In the genomic region with DNA sequence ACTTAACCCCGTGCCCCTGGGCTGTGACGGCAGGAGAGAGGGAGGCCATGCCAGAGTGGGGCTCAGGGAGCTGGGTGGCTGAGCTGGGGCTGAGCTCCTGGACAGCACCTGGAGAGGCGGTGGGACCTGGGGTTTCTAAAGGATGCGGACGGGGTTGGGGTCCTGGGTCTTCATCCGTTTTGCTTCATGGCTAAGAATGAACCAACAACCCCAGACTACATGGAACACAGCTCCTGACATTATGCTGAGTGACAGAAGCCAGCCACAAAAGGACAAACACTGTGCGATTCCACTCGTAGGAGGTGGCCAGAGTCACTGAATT, we compare ENCODE assay signal across 10 cellular contexts.
A peak's percentile ranks its signal among the peaks of the same experiment; 100 is the strongest.
DNase-seq lines count a peak whose midpoint lies in the region; ATAC-seq and TF ChIP-seq lines count a peak whose summit lies in the region.
"Had no signal": no experiment of that assay in that cellular context is flagged by ENCODE, and none has a peak within 500 bp of the region (broad histone marks: within the 10 kb centered on the region; RNA-seq: fewer than 3 reads in every experiment).

No MANE protein-coding gene starts in this region.

- no peak for TF ChIP-seq CTCF in hepatocyte (IDR thresholded peaks at IDR 0.05; ENCODE audit: poor library complexity)
- TF ChIP-seq CTCF in gastrocnemius medialis (IDR thresholded peaks at IDR 0.05 in 4 of 5, conservative IDR thresholded peaks at IDR 0.05 in 1 of 5) = no peak

- POLR2A ChIA-PET in CD8-positive, alpha-beta memory T cell (lab: Charles Lee) = no interaction called here

- no peaks in the 10 kb centered on the region for H3K36me3 ChIP-seq in CD8-positive, alpha-beta memory T cell (ENCODE audit: insufficient read depth, low read length)
- H3K36me3 ChIP-seq in hepatocyte (replicated peaks; ENCODE audit: insufficient read depth, low read depth) (no peaks in the 10 kb centered on the region), gastrocnemius medialis (no peaks in the 10 kb centered on the region)

- H3K27ac ChIP-seq in CD8-positive, alpha-beta memory T cell (ENCODE audit: low read depth, low read length) = peak overlapping the region; percentile 3
- peak overlapping the region; percentile 91 for H3K27ac ChIP-seq in hepatocyte
- H3K27ac ChIP-seq in gastrocnemius medialis = peak overlapping the region; percentile 86 to 98 (median 92)

- H3K4me1 Mint-ChIP-seq in CD8-positive, alpha-beta memory T cell = peaks cover 21 to 48% (median 28%) of the 10 kb centered on the region in 3 donors
- peaks cover 32% of the 10 kb centered on the region for H3K4me1 Mint-ChIP-seq in T-helper 17 cell

- H3K4me2 ChIP-seq in hepatocyte = peak overlapping the region; percentile 67

- H3K27me3 Mint-ChIP-seq in CD8-positive, alpha-beta memory T cell = no peaks in the 10 kb centered on the region
- no peaks in the 10 kb centered on the region for H3K27me3 Mint-ChIP-seq in T-helper 17 cell

- no peak for TF ChIP-seq POLR2A in gastrocnemius medialis (IDR thresholded peaks at IDR 0.05)

- ATAC-seq in T-helper 17 cell = no peak
- no peak for ATAC-seq in gastrocnemius medialis
- no peak for ATAC-seq in HG03196 (IDR thresholded peaks at IDR 0.05; ENCODE audit: unreplicated experiment)
- no peak for ATAC-seq in HG02938 (IDR thresholded peaks at IDR 0.05; ENCODE audit: unreplicated experiment)

- H2AFZ ChIP-seq in hepatocyte = no peak overlapping the region

- H3K4me1 ChIP-seq in CD8-positive, alpha-beta memory T cell (ENCODE audit: insufficient read depth, low read length) = no peaks in the 10 kb centered on the region
- H3K4me1 ChIP-seq in hepatocyte (ENCODE audit: insufficient read depth) (peaks cover 70% of the 10 kb centered on the region), gastrocnemius medialis (peaks cover 64 to 72% of the 10 kb centered on the region in 2 donors)

- in situ Hi-C loops in gastrocnemius medialis (cut with MboI; ENCODE audit: low sequenced_read_pairs in 4 of 4) = loop anchor here in 1 of 4 donors (25.0 kb wide), 1 partner anchor 119 kb away; no protein-coding TSS in a partner anchor

- no peak overlapping the region for H3K4me3 Mint-ChIP-seq in CD8-positive, alpha-beta memory T cell
- H3K4me3 Mint-ChIP-seq in T-helper 17 cell = no peak overlapping the region

- no peaks in the 10 kb centered on the region for H3K9me2 ChIP-seq in hepatocyte (replicated peaks; ENCODE audit: insufficient read depth)

- intact Hi-C loops in gastrocnemius medialis (cut with DNase I; ENCODE audit: low total_unique reads) = no loop called here

- H3K9me3 ChIP-seq in CD8-positive, alpha-beta memory T cell (ENCODE audit: low read length) = no peaks in the 10 kb centered on the region
- H3K9me3 ChIP-seq in T-helper 17 cell (ENCODE audit: control insufficient read depth, low read length, poor library complexity, severe bottlenecking) = no peaks in the 10 kb centered on the region
- H3K9me3 ChIP-seq in hepatocyte (ENCODE audit: low read depth) = no peaks in the 10 kb centered on the region
- H3K9me3 ChIP-seq in gastrocnemius medialis = no peaks in the 10 kb centered on the region

- H3K27ac Mint-ChIP-seq in CD8-positive, alpha-beta memory T cell = peak overlapping the region in 1 of 8 donors; percentile 8
- H3K27ac Mint-ChIP-seq in T-helper 17 cell = peak overlapping the region; percentile 62

- CTCF ChIA-PET in CD8-positive, alpha-beta memory T cell (lab: Charles Lee) = no interaction called here

- peaks cover 72% of the 10 kb centered on the region for H4K20me1 ChIP-seq in hepatocyte (ENCODE audit: insufficient read depth, poor library complexity, severe bottlenecking)

- H3K36me3 Mint-ChIP-seq in CD8-positive, alpha-beta memory T cell = peaks cover 0 to 4% (median 3%) of the 10 kb centered on the region in 3 donors
- H3K36me3 Mint-ChIP-seq in T-helper 17 cell (ENCODE audit: low read depth) = peaks cover 6% of the 10 kb centered on the region

- H3K9me3 Mint-ChIP-seq in CD8-positive, alpha-beta memory T cell = no peaks in the 10 kb centered on the region

- WGBS in hepatocyte (ENCODE audit: low lambda C conversion rate, missing lambda C conversion rate) = 58% methylated on average over 8 of the region's 8 CpGs

- peaks cover 97% of the 10 kb centered on the region for H3K79me2 ChIP-seq in hepatocyte

- H3K27me3 ChIP-seq in CD8-positive, alpha-beta memory T cell (ENCODE audit: insufficient read depth, low read length, poor library complexity, severe bottlenecking) = no peaks in the 10 kb centered on the region
- H3K27me3 ChIP-seq in hepatocyte (no peaks in the 10 kb centered on the region), gastrocnemius medialis (no peaks in the 10 kb centered on the region)

- H3K4me3 ChIP-seq in CD8-positive, alpha-beta memory T cell (ENCODE audit: low read length) = no peak overlapping the region
- H3K4me3 ChIP-seq in hepatocyte (no peak overlapping the region), gastrocnemius medialis (peak overlapping the region in 1 of 4 donors; percentile 21)

- no peak for DNase-seq in CD8-positive, alpha-beta memory T cell
- DNase-seq in T-helper 17 cell = no peak
- no peak for DNase-seq in hepatocyte (ENCODE audit: low spot score)
- no peak for DNase-seq in gastrocnemius medialis
- no peak for DNase-seq in HK-2 (ENCODE audit: unreplicated experiment)
- DNase-seq in SW480 (ENCODE audit: low spot score) = no peak
- DNase-seq: activated CD8-positive, alpha-beta memory T cell treated with anti-CD3 and anti-CD28 coated beads for 24 hours; NCI-H1436 had no signal

Comparison
In these comparisons a context has a peak if more than half of its experiments do, and no peak if none do; other contexts are left out.
1. H3K27ac ChIP-seq: peak in every context shown above with its lines; median percentile 92 in gastrocnemius medialis; 91 in hepatocyte; 3 in CD8-positive, alpha-beta memory T cell.